In the genomic region with DNA sequence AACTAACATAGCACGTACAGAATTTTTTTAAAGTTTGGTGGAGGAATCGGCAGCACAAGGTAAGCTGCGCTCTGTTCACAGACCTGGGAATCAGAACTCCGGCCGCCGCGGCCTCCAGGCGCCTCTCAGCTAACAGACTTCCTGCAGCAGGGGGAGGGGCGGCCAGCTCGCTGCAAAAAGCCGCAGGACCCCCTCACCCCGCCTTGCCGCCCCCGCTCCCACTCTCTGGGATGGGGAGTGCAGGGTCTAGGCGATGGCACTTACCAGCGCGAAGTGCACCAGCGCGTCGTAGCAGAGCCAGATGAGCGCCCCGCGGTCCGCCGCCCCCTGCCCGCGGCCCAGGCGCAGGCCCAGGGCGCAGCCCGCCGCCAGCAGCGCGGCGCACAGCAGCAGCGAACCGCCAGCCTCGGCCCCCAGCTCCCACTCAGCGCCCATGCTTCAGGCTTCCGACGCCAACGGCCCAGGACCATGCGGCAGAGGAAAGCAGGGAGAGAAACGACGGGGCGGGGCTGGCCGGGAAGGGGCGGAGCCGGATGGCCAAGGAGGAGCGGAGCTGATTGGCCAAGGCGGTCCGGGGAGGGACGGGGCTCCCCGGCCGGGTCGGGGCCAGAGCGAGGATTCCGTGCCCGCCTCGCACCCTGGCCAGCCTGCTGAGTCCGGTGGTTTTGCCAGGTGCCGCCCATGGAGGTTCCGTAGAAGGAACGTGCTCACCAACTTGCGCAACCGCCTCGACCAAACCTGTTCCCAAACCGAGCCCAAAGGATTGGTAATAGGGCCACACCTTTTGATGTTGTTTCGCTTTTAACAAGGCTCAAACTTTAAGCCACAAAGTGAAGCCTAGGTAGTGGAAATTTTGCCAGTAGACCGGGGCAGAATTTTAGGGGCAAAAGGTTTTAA, we compare ENCODE assay signal across 9 cellular contexts. TPM values are rescaled to one million over a fixed set of nuclear protein-coding genes. Genes with fewer than 3 reads are reported as not detected.
DNase-seq lines count a peak whose midpoint lies in the region; ATAC-seq, FAIRE-seq and TF ChIP-seq lines count a peak whose summit lies in the region.
"Had no signal": no experiment of that assay in that cellular context is flagged by ENCODE, and none has a peak within 500 bp of the region (broad histone marks: within the 10 kb centered on the region; RNA-seq: fewer than 3 reads in every experiment).

A gene (minus strand): TSS at position 497 of the 897 bp plus-strand sequence. CDS start 62 bp downstream, at position 435.

- TF ChIP-seq CTCF in AG09309 (IDR thresholded peaks at IDR 0.05; ENCODE audit: control insufficient read depth, insufficient read depth, low read depth, low read length, missing control alignments), result no peak
- TF ChIP-seq CTCF in keratinocyte (optimal IDR thresholded peaks at IDR 0.05 in 1 of 3, IDR thresholded peaks at IDR 0.05 in 1 of 3, conservative IDR thresholded peaks at IDR 0.05 in 1 of 3; ENCODE audit: extremely low read depth in 1 of 3, insufficient read depth in 2 of 3, low read length in 3 of 3), result no peak

- H3K27ac Mint-ChIP-seq in central memory CD8-positive, alpha-beta T cell (ENCODE audit: low read depth), result no peak within 1 kb of the TSS

- H4K20me1 ChIP-seq in keratinocyte (ENCODE audit: control insufficient read depth, extremely low read depth, insufficient read depth, low read length), result no peaks in the 10 kb centered on the region

- peak within 1 kb of the TSS; percentile 97 for H3K27ac ChIP-seq in keratinocyte (ENCODE audit: control insufficient read depth, insufficient read depth, low read length)

- peaks cover 5% of the 10 kb centered on the region for H3K36me3 Mint-ChIP-seq in central memory CD8-positive, alpha-beta T cell (ENCODE audit: insufficient read depth)

- H3K4me1 ChIP-seq in keratinocyte (ENCODE audit: control insufficient read depth, extremely low read depth, insufficient read depth, low read length), result peaks cover 7% of the 10 kb centered on the region

- peak within 1 kb of the TSS; percentile 80 for H3K4me3 Mint-ChIP-seq in central memory CD8-positive, alpha-beta T cell

- peaks cover 43% of the 10 kb centered on the region for H3K79me2 ChIP-seq in keratinocyte (ENCODE audit: control insufficient read depth, insufficient read depth, low read length)

- DNase-seq in AG09309 (ENCODE audit: low read depth), result no peak
- peak; percentile 89 for DNase-seq in NCI-H226
- DNase-seq in central memory CD8-positive, alpha-beta T cell (ENCODE audit: low spot score in 2 of 2), result peak; percentile 57
- DNase-seq in keratinocyte (ENCODE audit: low read depth, low spot score), result peak; percentile 80
- peak; percentile 83 to 90 (median 89) for DNase-seq in stimulated activated CD4-positive, alpha-beta T cell treated with anti-CD3 and anti-CD28 coated beads, Interleukin-12 subunit alpha, Interleukin-12 subunit beta, amount 100 ng/mL, for 48 hours (ENCODE audit: low read depth in 2 of 3, low spot score in 1 of 3)

- H3K27me3 Mint-ChIP-seq in central memory CD8-positive, alpha-beta T cell, result no peaks in the 10 kb centered on the region

- peak; percentile 96 for ATAC-seq in GM18907 (IDR thresholded peaks at IDR 0.05; ENCODE audit: unreplicated experiment)
- ATAC-seq in HG03139 (IDR thresholded peaks at IDR 0.05; ENCODE audit: unreplicated experiment), result peak; percentile 96
- ATAC-seq in activated CD4-positive, CD25-positive, alpha-beta regulatory T cell treated with anti-CD3 and anti-CD28 coated beads, Interleukin-2, amount 50 U/mL, for 24 hours, result peak; percentile 97 to 98
- peak; percentile 87 for ATAC-seq in central memory CD8-positive, alpha-beta T cell (replicated peaks; ENCODE audit: extremely low read depth, poor library complexity, severe bottlenecking)

- peak within 1 kb of the TSS; percentile 94 for H3K9ac ChIP-seq in keratinocyte (ENCODE audit: control insufficient read depth, extremely low read depth, insufficient read depth, low read length)

- H2AFZ ChIP-seq in keratinocyte (ENCODE audit: control insufficient read depth, low read length), result peak within 1 kb of the TSS; percentile 83

- peaks cover 1 to 6% of the 10 kb centered on the region in 2 experiments for H3K36me3 ChIP-seq in keratinocyte (ENCODE audit: control insufficient read depth in 2 of 2, extremely low read depth in 1 of 2, insufficient read depth in 2 of 2, low read length in 2 of 2)

- H3K9me1 ChIP-seq in keratinocyte (ENCODE audit: control insufficient read depth, extremely low read depth, insufficient read depth, low read length), result no peaks in the 10 kb centered on the region

- H3K4me1 Mint-ChIP-seq in central memory CD8-positive, alpha-beta T cell, result peaks cover 22% of the 10 kb centered on the region

- H3K9me3 ChIP-seq in keratinocyte (ENCODE audit: control insufficient read depth, low read depth, low read length), result no peaks in the 10 kb centered on the region

- H3K27me3 ChIP-seq in keratinocyte (ENCODE audit: control insufficient read depth, extremely low read depth, insufficient read depth, low read length), result no peaks in the 10 kb centered on the region

- H3K4me3 ChIP-seq in AG09309 (ENCODE audit: control insufficient read depth, low read depth, low read length), result peak within 1 kb of the TSS; percentile 74
- peak within 1 kb of the TSS; percentile 63 to 90 (median 85) for H3K4me3 ChIP-seq in keratinocyte (ENCODE audit: control insufficient read depth in 2 of 3, extremely low read depth in 1 of 3, insufficient read depth in 2 of 3, low read depth in 1 of 3, low read length in 3 of 3)

- H3K9me3 Mint-ChIP-seq in central memory CD8-positive, alpha-beta T cell, result no peaks in the 10 kb centered on the region

- H3K4me2 ChIP-seq in keratinocyte (ENCODE audit: control insufficient read depth, extremely low read depth, insufficient read depth, low read depth, low read length), result peak within 1 kb of the TSS; percentile 94

- peak; percentile 80 for FAIRE-seq in keratinocyte (lab: Jason Lieb, UNC)
- FAIRE-seq: colon had no signal

- dilution Hi-C loops in keratinocyte (cut with MboI; ENCODE audit: extremely low pct_ligation_motif_present, low sequenced_read_pairs), result no loop called here

RNA-seq across cellular contexts. Expression of the gene that starts here (rescaled TPM):
- 83.7 to 107 TPM (median 84.2 TPM) in 3 replicates for polyA plus RNA-seq in keratinocyte
- 21.5 TPM for polyA plus RNA-seq in keratinocyte (2011; ENCODE audit: low read depth)
- polyA plus RNA-seq in keratinocyte (2011; cell fraction: cytosol; rRNA removed), result 79.8 and 101 TPM in 2 replicates
- 44.6 and 67.3 TPM in 2 replicates for polyA plus RNA-seq in keratinocyte (2011; cell fraction: nucleus; rRNA removed)
- polyA plus RNA-seq in keratinocyte (2012; ENCODE audit: low replicate concordance), result 57.2 and 68.2 TPM in 2 replicates
- polyA minus RNA-seq in keratinocyte, result 8.6 to 46.6 TPM (median 43.1 TPM) in 3 replicates
- polyA minus RNA-seq in keratinocyte (2011; cell fraction: cytosol; rRNA and poly(A)+ RNA removed), result 51.8 TPM
- 12.6 and 15.4 TPM in 2 replicates for polyA minus RNA-seq in keratinocyte (2011; cell fraction: nucleus; rRNA and poly(A)+ RNA removed)
